In genomic region chr1:54126271-54126815, GRCh38 we compare ENCODE assay signal across 26 cellular contexts. TPM values are rescaled to one million over a fixed set of nuclear protein-coding genes. Genes with fewer than 3 reads are reported as not detected.
"Had no signal": no experiment of that assay in that cellular context is flagged by ENCODE, and none has a peak within 500 bp of the region (broad histone marks: within the 10 kb centered on the region; RNA-seq: fewer than 3 reads in every experiment).

No MANE protein-coding gene starts in this region.

- H3K9me3 ChIP-seq: prostate gland, testis, transverse colon had no signal

- ATAC-seq: activated CD4-positive, alpha-beta T cell treated with anti-CD3 and anti-CD28 coated beads for 36 hours; activated CD8-positive, alpha-beta memory T cell treated with anti-CD3 and anti-CD28 coated beads, Interleukin-2, amount 10 ng/mL, durations not matched to agents 7 days and 5 days; activated CD8-positive, alpha-beta T cell treated with anti-CD3 and anti-CD28 coated beads, Interleukin-2, amount 10 ng/mL, durations not matched to agents 7 days and 5 days; activated naive CD8-positive, alpha-beta T cell treated with anti-CD3 and anti-CD28 coated beads, Interleukin-2, amount 50 U/mL, for 24 hours; effector memory CD8-positive, alpha-beta T cell; stimulated activated naive CD8-positive, alpha-beta T cell treated with anti-CD3 and anti-CD28 coated beads, Interleukin-15, Interleukin-2, amounts not matched to agents 100 U/mL and 50 U/mL, for 24 hours; T-cell had no signal

- H3K36me3 ChIP-seq: prostate gland, transverse colon had no signal

- H3K4me3 ChIP-seq: coronary artery, prostate gland, testis, transverse colon had no signal

- FAIRE-seq: bronchial epithelial cell, frontal cortex, keratinocyte, urothelium cell line had no signal

- H3K27ac ChIP-seq: coronary artery, prostate gland, testis, transverse colon had no signal

- H3K27me3 ChIP-seq: testis, transverse colon had no signal

- DNase-seq: activated CD4-positive, alpha-beta T cell treated with anti-CD3 and anti-CD28 coated beads for 36 hours; activated CD4-positive, CD25-positive, alpha-beta regulatory T cell; activated CD8-positive, alpha-beta memory T cell treated with anti-CD3 and anti-CD28 coated beads, Interleukin-2, amount 10 ng/mL, durations not matched to agents 7 days and 5 days; activated CD8-positive, alpha-beta T cell treated with anti-CD3 and anti-CD28 coated beads, Interleukin-2, amount 10 ng/mL, durations not matched to agents 7 days and 5 days; activated naive CD8-positive, alpha-beta T cell treated with anti-CD3 and anti-CD28 coated beads, Interleukin-2, amount 50 U/mL, for 24 hours; activated T-cell treated with anti-CD3 and anti-CD28 coated beads, Interleukin-2, amount 50 U/mL, for 48 hours; cerebellar nuclear complex; effector memory CD8-positive, alpha-beta T cell; glutamatergic neuron; stimulated activated CD4-positive, alpha-beta T cell treated with anti-CD3 and anti-CD28 coated beads, Interleukin-2, amount 100 ng/mL, for 48 hours; stimulated activated naive CD8-positive, alpha-beta T cell treated with anti-CD3 and anti-CD28 coated beads, Interleukin-15, Interleukin-2, amounts not matched to agents 100 U/mL and 50 U/mL, for 24 hours; T-cell had no signal

RNA-seq across cellular contexts. Expression of gene CDCP2, which starts 26.5 kb away (rescaled TPM):
- total RNA-seq: activated CD4-positive, alpha-beta T cell treated with anti-CD3 and anti-CD28 coated beads for 36 hours; activated T-helper 2 cell treated with anti-CD3 and anti-CD28 coated beads, Interferon-gamma antibody, Interleukin-2, Interleukin-4, amounts not matched to agents 10 μg/mL and 5 μg/mL and 100 μg/mL, durations not matched to agents 14 hours and 24 hours and 36 hours; bronchial epithelial cell; frontal cortex; mammary epithelial cell; mucosa of gallbladder; osteocyte; T-helper 2 cell treated with Interferon-gamma antibody and Interleukin-4, amounts not matched to agents 100 ng/mL and 5 ng/mL, for 36 hours had no signal
- polyA plus RNA-seq: keratinocyte, liver, mammary epithelial cell had no signal
